ENCODE assay signal across 21 cellular contexts in genomic region chr4:38926917-38927316, GRCh38. TPM values are rescaled to one million over a fixed set of nuclear protein-coding genes. Genes with fewer than 3 reads are reported as not detected.
"Had no signal": no experiment of that assay in that cellular context is flagged by ENCODE, and none has a peak within 500 bp of the region (broad histone marks: within the 10 kb centered on the region; RNA-seq: fewer than 3 reads in every experiment).

No MANE protein-coding gene starts in this region.

- H3K4me1 Mint-ChIP-seq: activated naive CD4-positive, alpha-beta T cell treated with anti-CD3 and anti-CD28 coated beads, Interleukin-2, amount 50 U/mL, for 24 hours; T-cell had no signal

- H3K4me3 Mint-ChIP-seq: activated naive CD4-positive, alpha-beta T cell treated with anti-CD3 and anti-CD28 coated beads, Interleukin-2, amount 50 U/mL, for 24 hours; stimulated activated naive CD8-positive, alpha-beta T cell treated with anti-CD3 and anti-CD28 coated beads, Interleukin-15, Interleukin-2, amounts not matched to agents 100 ng/mL and 50 ng/mL, for 24 hours; T-cell had no signal

- ATAC-seq: activated CD4-positive, CD25-positive, alpha-beta regulatory T cell treated with anti-CD3 and anti-CD28 coated beads, Interleukin-2, amount 50 U/mL, for 24 hours; foreskin keratinocyte; left colon; lower lobe of right lung; right cardiac atrium; SK-N-SH treated with all-trans-retinoic acid at 6 μM for 48 hours; T-cell had no signal

- H3K4me2 ChIP-seq: hepatocyte had no signal

- H3K9me3 Mint-ChIP-seq: activated naive CD4-positive, alpha-beta T cell treated with anti-CD3 and anti-CD28 coated beads, Interleukin-2, amount 50 U/mL, for 24 hours; stimulated activated naive CD8-positive, alpha-beta T cell treated with anti-CD3 and anti-CD28 coated beads, Interleukin-15, Interleukin-2, amounts not matched to agents 100 ng/mL and 50 ng/mL, for 24 hours; T-cell had no signal

- H3K4me3 ChIP-seq: adrenal gland, hepatocyte, lower lobe of right lung, prostate gland, skin epidermis, thoracic aorta had no signal

- H3K4me1 ChIP-seq: foreskin keratinocyte, lower lobe of right lung, prostate gland had no signal

- DNase-seq: activated CD4-positive, alpha-beta T cell treated with anti-CD3 and anti-CD28 coated beads, Interleukin-2, amount 50 U/mL, for 1 hour; activated CD8-positive, alpha-beta memory T cell treated with anti-CD3 and anti-CD28 coated beads, Interleukin-2, amount 50 U/mL, for 4 hours; activated effector memory CD4-positive, alpha-beta T cell treated with anti-CD3 and anti-CD28 coated beads, Interleukin-2, amount 50 U/mL, for 16 hours; activated T-cell treated with anti-CD3 and anti-CD28 coated beads, Interleukin-2, amount 50 U/mL, for 48 hours; adrenal gland; foreskin keratinocyte; left colon; lower lobe of right lung; right cardiac atrium; stimulated activated CD4-positive, alpha-beta T cell treated with anti-CD3 and anti-CD28 coated beads, Interleukin-15, amount 100 ng/mL, for 24 hours; stimulated activated CD4-positive, alpha-beta T cell treated with anti-CD3 and anti-CD28 coated beads, Interleukin-2, amount 100 ng/mL, for 48 hours; T-cell had no signal

- H2AFZ ChIP-seq: hepatocyte had no signal

- H3K27me3 ChIP-seq: adrenal gland, foreskin keratinocyte, hepatocyte had no signal

- H3K9me3 ChIP-seq: adrenal gland, lower lobe of right lung, prostate gland, thoracic aorta had no signal

- H3K27ac ChIP-seq: foreskin keratinocyte, hepatocyte, lower lobe of right lung, skin epidermis, thoracic aorta had no signal

- H3K27me3 Mint-ChIP-seq: activated naive CD4-positive, alpha-beta T cell treated with anti-CD3 and anti-CD28 coated beads, Interleukin-2, amount 50 U/mL, for 24 hours; T-cell had no signal

- H3K27ac Mint-ChIP-seq: activated naive CD4-positive, alpha-beta T cell treated with anti-CD3 and anti-CD28 coated beads, Interleukin-2, amount 50 U/mL, for 24 hours; stimulated activated naive CD8-positive, alpha-beta T cell treated with anti-CD3 and anti-CD28 coated beads, Interleukin-15, Interleukin-2, amounts not matched to agents 100 ng/mL and 50 ng/mL, for 24 hours; T-cell had no signal

- H3K36me3 Mint-ChIP-seq: activated naive CD4-positive, alpha-beta T cell treated with anti-CD3 and anti-CD28 coated beads, Interleukin-2, amount 50 U/mL, for 24 hours; T-cell had no signal

RNA-seq across cellular contexts. Expression of gene FAM114A1, which starts 59.3 kb away (rescaled TPM):
- polyA plus RNA-seq: neural cell had no signal
